In the genomic region with DNA sequence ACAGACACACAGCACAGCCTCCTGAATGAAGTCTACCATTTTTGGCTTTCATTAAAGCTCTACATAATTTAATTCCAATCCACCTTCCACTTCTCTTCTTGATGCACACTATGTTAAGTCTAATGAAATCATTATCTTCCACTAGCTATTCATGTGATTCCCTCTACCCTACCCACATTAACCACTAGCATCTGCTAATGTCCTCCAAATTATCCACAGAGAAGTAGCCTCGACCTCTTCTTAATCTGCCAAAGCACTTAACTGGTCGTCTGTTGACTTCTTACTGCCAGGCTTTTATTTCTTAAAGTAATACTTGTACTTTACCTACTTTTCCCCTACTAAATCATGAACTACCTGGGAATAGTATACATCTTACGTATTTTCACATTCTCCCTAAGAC, we compare ENCODE assay signal across 16 cellular contexts.
DNase-seq lines count a peak whose midpoint lies in the region; ATAC-seq and TF ChIP-seq lines count a peak whose summit lies in the region.
"Had no signal": no experiment of that assay in that cellular context is flagged by ENCODE, and none has a peak within 500 bp of the region (broad histone marks: within the 10 kb centered on the region; RNA-seq: fewer than 3 reads in every experiment).

No MANE protein-coding gene starts in this region.

- H4K20me1 ChIP-seq in neural progenitor cell (ENCODE audit: low read depth) (no peaks in the 10 kb centered on the region), H9 (ENCODE audit: control insufficient read depth, insufficient read depth, insufficient read length) (no peaks in the 10 kb centered on the region)

- H3K23ac ChIP-seq in H9 (ENCODE audit: insufficient read length, low read depth, low read length), result no peak overlapping the region

- H2AK5ac ChIP-seq in H9 (ENCODE audit: insufficient read length, low read length), result no peak overlapping the region

- H2AFZ ChIP-seq in neural progenitor cell (replicated peaks) (no peak overlapping the region), H9 (ENCODE audit: low read length) (no peak overlapping the region)
- H2AFZ ChIP-seq: PC-9 had no signal

- no peak overlapping the region for H3K4ac ChIP-seq in H9 (ENCODE audit: low read depth, low read length)

- H4K8ac ChIP-seq in H9 (replicated peaks; ENCODE audit: insufficient read length, low read depth, low read length), result no peak overlapping the region

- no peak overlapping the region for H2BK120ac ChIP-seq in H9 (ENCODE audit: low read depth, low read length, poor library complexity, severe bottlenecking)

- H3K18ac ChIP-seq in H9 (ENCODE audit: insufficient read length, low read depth, low read length), result no peak overlapping the region

- H3K9ac ChIP-seq in neural progenitor cell, result no peak overlapping the region
- no peak overlapping the region for H3K9ac ChIP-seq in H9 (ENCODE audit: extremely low read depth, insufficient read length, low read length)

- H3T11ph ChIP-seq in H9 (ENCODE audit: low read length), result no peak overlapping the region

- WGBS in H9 (ENCODE audit: extremely low coverage, insufficient read length, low lambda C conversion rate), result no CpG with 5 or more reads among the region's 3 CpGs

- no peaks in the 10 kb centered on the region for H3K4me1 Mint-ChIP-seq in activated T-cell treated with anti-CD3 and anti-CD28 coated beads, Interleukin-2, amount 50 U/mL, for 24 hours (ENCODE audit: low read depth)
- H3K4me1 Mint-ChIP-seq in neural progenitor cell (no peaks in the 10 kb centered on the region), H9 (no peaks in the 10 kb centered on the region)

- peak overlapping the region; percentile 1 for H3K27ac Mint-ChIP-seq in activated T-cell treated with anti-CD3 and anti-CD28 coated beads, Interleukin-2, amount 50 U/mL, for 24 hours
- H3K27ac Mint-ChIP-seq in neural progenitor cell, result peak overlapping the region; percentile 17
- H3K27ac Mint-ChIP-seq in H9, result 0 out of 7 replicates have a peak overlapping the region, but pooled peaks of 1 of the 3 experiments have one; percentile 3

- TF ChIP-seq CTCF in neural progenitor cell (IDR thresholded peaks at IDR 0.05), result no peak
- TF ChIP-seq CTCF in H9 (conservative IDR thresholded peaks at IDR 0.05), result no peak

- H2BK15ac ChIP-seq in H9 (ENCODE audit: low read depth, low read length), result no peak overlapping the region

- no peak overlapping the region for H3K56ac ChIP-seq in H9 (ENCODE audit: insufficient read length, low read depth, low read length)

- H4K91ac ChIP-seq in H9 (ENCODE audit: insufficient read length, low read depth, low read length), result no peak overlapping the region

- no peak for DNase-seq in activated T-cell treated with anti-CD3 and anti-CD28 coated beads, Interleukin-2, amount 50 U/mL, for 24 hours
- DNase-seq in activated T-cell treated with anti-CD3 and anti-CD28 coated beads, Interleukin-2, amount 50 U/mL, for 1 hour, result no peak
- peak; percentile 25 for DNase-seq in NCI-H82 treated with DMSO at 0.1 percent for 48 hours (lab: John Stamatoyannopoulos, UW; ENCODE audit: unreplicated experiment)
- no peak for DNase-seq in epithelial cell of prostate (ENCODE audit: low read depth, low spot score)
- no peak for DNase-seq in neural progenitor cell (ENCODE audit: low spot score)
- no peak for DNase-seq in SW480 (ENCODE audit: low spot score)
- no peak for DNase-seq in H9
- DNase-seq: DND-41, NCI-H1417, NCI-H187 treated with DMSO at 0.1 percent for 48 hours, NCI-H2171, NCI-H748 treated with DMSO at 0.1 percent for 48 hours, PC-9 had no signal

- H3K9me3 Mint-ChIP-seq in activated T-cell treated with anti-CD3 and anti-CD28 coated beads, Interleukin-2, amount 50 U/mL, for 24 hours, result no peaks in the 10 kb centered on the region
- no peaks in the 10 kb centered on the region for H3K9me3 Mint-ChIP-seq in neural progenitor cell
- no peaks in the 10 kb centered on the region; a peak in 2 of 5 replicates for H3K9me3 Mint-ChIP-seq in H9

- no peak overlapping the region for H4K5ac ChIP-seq in H9 (ENCODE audit: insufficient read length, low read depth, low read length)

- H3K27me3 Mint-ChIP-seq in activated T-cell treated with anti-CD3 and anti-CD28 coated beads, Interleukin-2, amount 50 U/mL, for 24 hours, result no peaks in the 10 kb centered on the region
- no peaks in the 10 kb centered on the region for H3K27me3 Mint-ChIP-seq in neural progenitor cell (ENCODE audit: insufficient read depth, low read depth)
- no peaks in the 10 kb centered on the region for H3K27me3 Mint-ChIP-seq in H9 (ENCODE audit: low read depth)

- H3K79me1 ChIP-seq in H9 (ENCODE audit: insufficient read depth, low read depth, low read length, poor library complexity, severe bottlenecking), result no peaks in the 10 kb centered on the region

- H3K4me3 ChIP-seq in neural progenitor cell, result no peak overlapping the region
- H3K4me3 ChIP-seq: PC-9 had no signal

- no peak overlapping the region for H3K14ac ChIP-seq in H9 (ENCODE audit: insufficient read depth, low read length)

- no peak overlapping the region for H3K4me3 Mint-ChIP-seq in activated T-cell treated with anti-CD3 and anti-CD28 coated beads, Interleukin-2, amount 50 U/mL, for 24 hours
- H3K4me3 Mint-ChIP-seq in neural progenitor cell (no peak overlapping the region), H9 (no peak overlapping the region)

- no peaks in the 10 kb centered on the region for H3K23me2 ChIP-seq in H9 (ENCODE audit: insufficient read length, low read depth, low read length, poor library complexity, severe bottlenecking)

- H2BK5ac ChIP-seq in H9 (ENCODE audit: insufficient read length, low read length), result no peak overlapping the region

- no peak overlapping the region for H2BK12ac ChIP-seq in H9 (ENCODE audit: insufficient read length, low read depth, low read length)

- H3K4me1 ChIP-seq in neural progenitor cell (no peaks in the 10 kb centered on the region), H9 (ENCODE audit: insufficient read depth, low read length) (no peaks in the 10 kb centered on the region)

- H3K9me3 ChIP-seq in neural progenitor cell (ENCODE audit: low read depth) (no peaks in the 10 kb centered on the region), H9 (ENCODE audit: control insufficient read depth, low read depth, low read length) (no peaks in the 10 kb centered on the region)

- ATAC-seq in GM19023 (IDR thresholded peaks at IDR 0.05; ENCODE audit: unreplicated experiment), result no peak
- ATAC-seq: Right ventricle myocardium inferior had no signal

- no peak overlapping the region for H3K4me2 ChIP-seq in neural progenitor cell
- H3K4me2 ChIP-seq in H9 (ENCODE audit: insufficient read depth, insufficient read length, low read length), result no peak overlapping the region
- H3K4me2 ChIP-seq: PC-9 had no signal

- no peak overlapping the region for H2BK20ac ChIP-seq in H9 (ENCODE audit: low read depth, low read length, poor library complexity, severe bottlenecking)

- H3K27me3 ChIP-seq in neural progenitor cell (no peaks in the 10 kb centered on the region), H9 (ENCODE audit: insufficient read depth, low read length) (no peaks in the 10 kb centered on the region)

- H3K79me2 ChIP-seq in neural progenitor cell (ENCODE audit: low read depth) (no peaks in the 10 kb centered on the region), H9 (ENCODE audit: insufficient read depth, low read length) (no peaks in the 10 kb centered on the region; the same call in 1 of the 2 replicates)

- H3K36me3 ChIP-seq in neural progenitor cell, result peaks cover under 1% of the 10 kb centered on the region

- H3K36me3 Mint-ChIP-seq in activated T-cell treated with anti-CD3 and anti-CD28 coated beads, Interleukin-2, amount 50 U/mL, for 24 hours (ENCODE audit: low read depth), result peaks cover 80% of the 10 kb centered on the region
- H3K36me3 Mint-ChIP-seq in neural progenitor cell, result peaks cover 39% of the 10 kb centered on the region
- H3K36me3 Mint-ChIP-seq in H9 (ENCODE audit: insufficient read depth in 1 of 3, low read depth in 3 of 3), result peaks cover 25 to 46% (median 42%) of the 10 kb centered on the region in 3 experiments

- peaks cover 17% of the 10 kb centered on the region for H3F3A ChIP-seq in neural progenitor cell (ENCODE audit: low read depth)

- peak overlapping the region; percentile 60 for H3K27ac ChIP-seq in epithelial cell of prostate
- no peak overlapping the region for H3K27ac ChIP-seq in neural progenitor cell
- H3K27ac ChIP-seq in H9 (ENCODE audit: insufficient read length, low read depth, low read length), result no peak overlapping the region
- H3K27ac ChIP-seq: HL-60, PC-9 had no signal
